Comparison of ENCODE assay signal across 8 cellular contexts in genomic region chr10:100993986-100994708, GRCh38. TPM values are rescaled to one million over a fixed set of nuclear protein-coding genes. Genes with fewer than 3 reads are reported as not detected.
A peak's percentile ranks its signal among the peaks of the same experiment; 100 is the strongest.
DNase-seq lines count a peak whose midpoint lies in the region; ATAC-seq, FAIRE-seq and TF ChIP-seq lines count a peak whose summit lies in the region.

No MANE protein-coding gene starts in this region.

- TF ChIP-seq CTCF in heart right ventricle (IDR thresholded peaks at IDR 0.05) (peak; percentile 56 to 82 (median 72)), WI38 (IDR thresholded peaks at IDR 0.05; ENCODE audit: low read depth, low read length) (peak; percentile 57), keratinocyte (optimal IDR thresholded peaks at IDR 0.05 in 1 of 3, IDR thresholded peaks at IDR 0.05 in 1 of 3, conservative IDR thresholded peaks at IDR 0.05 in 1 of 3; ENCODE audit: extremely low read depth in 1 of 3, insufficient read depth in 2 of 3, low read length in 3 of 3) (peak; percentile 44 to 72 (median 51)), uterus (IDR thresholded peaks at IDR 0.05) (peak; percentile 70 to 80 (median 76))

- no peaks in the 10 kb centered on the region for H4K20me1 ChIP-seq in keratinocyte (ENCODE audit: control insufficient read depth, extremely low read depth, insufficient read depth, low read length)

- peaks cover 0 to 48% (median 7%) of the 10 kb centered on the region in 9 donors for H3K36me3 ChIP-seq in heart right ventricle
- H3K36me3 ChIP-seq in keratinocyte (ENCODE audit: control insufficient read depth in 2 of 2, extremely low read depth in 1 of 2, insufficient read depth in 2 of 2, low read length in 2 of 2) = peaks cover 31% of the 10 kb centered on the region in 2 experiments
- H3K36me3 ChIP-seq in uterus = no peaks in the 10 kb centered on the region

- H3K4me2 ChIP-seq in keratinocyte (ENCODE audit: control insufficient read depth, extremely low read depth, insufficient read depth, low read depth, low read length) = no peak overlapping the region

- dilution Hi-C loops in keratinocyte (cut with MboI; ENCODE audit: extremely low pct_ligation_motif_present, low sequenced_read_pairs) = no loop called here

- H3K9ac ChIP-seq in keratinocyte (ENCODE audit: control insufficient read depth, extremely low read depth, insufficient read depth, low read length) = no peak overlapping the region

- DNase-seq in heart right ventricle (no peak), Right ventricle myocardium inferior (ENCODE audit: missing footprints) (no peak), keratinocyte (ENCODE audit: low read depth, low spot score) (no peak), uterus (no peak), erythroblast (lab: John Stamatoyannopoulos, UW) (no peak), COLO829 (ENCODE audit: low spot score) (no peak)
- no peak for DNase-seq in activated CD4-positive, CD25-positive, alpha-beta regulatory T cell treated with anti-CD3 and anti-CD28 coated beads, Interleukin-2, amount 50 U/mL, for 72 hours

- H2AFZ ChIP-seq in keratinocyte (ENCODE audit: control insufficient read depth, low read length) = no peak overlapping the region

- ATAC-seq in heart right ventricle (no peak), Right ventricle myocardium inferior (no peak)

- H3K27ac ChIP-seq in heart right ventricle (no peak overlapping the region), keratinocyte (ENCODE audit: control insufficient read depth, insufficient read depth, low read length) (no peak overlapping the region), uterus (no peak overlapping the region)

- WGBS in heart right ventricle, 2 donors = 58 to 61% methylated on average over 10 of the region's 10 CpGs

- no peak for FAIRE-seq in keratinocyte (lab: Jason Lieb, UNC)

- H3K4me1 ChIP-seq in heart right ventricle (peaks cover 4 to 30% (median 21%) of the 10 kb centered on the region in 9 donors), keratinocyte (ENCODE audit: control insufficient read depth, extremely low read depth, insufficient read depth, low read length) (peaks cover 17% of the 10 kb centered on the region), uterus (no peaks in the 10 kb centered on the region)

- H3K4me3 ChIP-seq in heart right ventricle = no peak overlapping the region
- no peak overlapping the region for H3K4me3 ChIP-seq in WI38 (ENCODE audit: low read depth, low read length)
- H3K4me3 ChIP-seq in keratinocyte (ENCODE audit: control insufficient read depth in 2 of 3, extremely low read depth in 1 of 3, insufficient read depth in 2 of 3, low read depth in 1 of 3, low read length in 3 of 3) = no peak overlapping the region
- H3K4me3 ChIP-seq in uterus = no peak overlapping the region

- TF ChIP-seq POLR2A in uterus (IDR thresholded peaks at IDR 0.05) = no peak
- TF ChIP-seq POLR2A in erythroblast (IDR thresholded peaks at IDR 0.05; ENCODE audit: low read length) = no peak

- no peaks in the 10 kb centered on the region for H3K27me3 ChIP-seq in heart right ventricle
- H3K27me3 ChIP-seq in keratinocyte (ENCODE audit: control insufficient read depth, extremely low read depth, insufficient read depth, low read length) = no peaks in the 10 kb centered on the region
- H3K27me3 ChIP-seq in uterus = no peaks in the 10 kb centered on the region

- intact Hi-C loops in heart right ventricle (cut with DNase I) (loop anchor here in 8 of 10 donors (1.0 to 10.0 kb wide), 5 partner anchors 19 to 71 kb away; partner anchors contain the start of gene KAZALD1 (in 1 of the 8)), Right ventricle myocardium inferior (cut with DNase I) (loop anchor here (1.0 to 2.0 kb wide), 2 partner anchors 20 to 75 kb away; no protein-coding TSS in a partner anchor), uterus (cut with DNase I; ENCODE audit: low total_unique reads) (no loop called here)

- H3K79me2 ChIP-seq in keratinocyte (ENCODE audit: control insufficient read depth, insufficient read depth, low read length) = peaks cover 22% of the 10 kb centered on the region

- H3K9me3 ChIP-seq in heart right ventricle (no peaks in the 10 kb centered on the region), keratinocyte (ENCODE audit: control insufficient read depth, low read depth, low read length) (no peaks in the 10 kb centered on the region), uterus (no peaks in the 10 kb centered on the region)

- H3K9me1 ChIP-seq in keratinocyte (ENCODE audit: control insufficient read depth, extremely low read depth, insufficient read depth, low read length) = no peaks in the 10 kb centered on the region

RNA-seq across cellular contexts. Expression of gene LZTS2, which starts 5.5 kb away (rescaled TPM):
- total RNA-seq in heart right ventricle (10 to 100 TPM; 28.6 to 48.3 (median 38.9) TPM), Right ventricle myocardium inferior (43.4 TPM), uterus (100 to 1,000 TPM in 2 of 4 donors, 10 to 100 TPM in 2; 51.5 to 123 (median 85.2) TPM)
- polyA plus RNA-seq in heart right ventricle (10 to 100 TPM; 43.8 to 73.7 TPM), keratinocyte (18.1 to 36.7 TPM (median 18.6 TPM) in 3 replicates)
- polyA plus RNA-seq in keratinocyte (2011; ENCODE audit: low read depth) = 12.2 TPM
- polyA plus RNA-seq in keratinocyte (2011; cell fraction: cytosol; rRNA removed) = 20.5 and 45.3 TPM in 2 replicates
- polyA plus RNA-seq in keratinocyte (2011; cell fraction: nucleus; rRNA removed) = 64.4 and 90.2 TPM in 2 replicates
- 26.0 and 29.4 TPM in 2 replicates for polyA plus RNA-seq in keratinocyte (2012; ENCODE audit: low replicate concordance)
- 19.3 to 30.7 TPM (median 27.6 TPM) in 3 replicates for polyA minus RNA-seq in keratinocyte
- polyA minus RNA-seq in keratinocyte (2011; cell fraction: cytosol; rRNA and poly(A)+ RNA removed) = 48.3 TPM
- polyA minus RNA-seq in keratinocyte (2011; cell fraction: nucleus; rRNA and poly(A)+ RNA removed) = 34.0 and 40.1 TPM in 2 replicates

RNA-seq across cellular contexts. Expression of gene TWNK, which starts 6.8 kb away (rescaled TPM):
- total RNA-seq in heart right ventricle (1 to 10 TPM; 4.7 to 7.7 (median 5.4) TPM), Right ventricle myocardium inferior (6.6 TPM), uterus (10 to 100 TPM in 1 of 4 donors, 1 to 10 TPM in 2, under 1 TPM in 1; 0.51 to 11.8 (median 6.2) TPM)
- polyA plus RNA-seq in heart right ventricle (1 to 10 TPM; 4.2 to 6.1 TPM), keratinocyte (10.1 to 16.9 TPM (median 12.9 TPM) in 3 replicates)
- polyA plus RNA-seq in keratinocyte (2011; ENCODE audit: low read depth) = 14.5 TPM
- 9.7 and 10.5 TPM in 2 replicates for polyA plus RNA-seq in keratinocyte (2011; cell fraction: cytosol; rRNA removed)
- polyA plus RNA-seq in keratinocyte (2011; cell fraction: nucleus; rRNA removed) = 16.0 and 17.1 TPM in 2 replicates
- polyA plus RNA-seq in keratinocyte (2012; ENCODE audit: low replicate concordance) = 11.5 and 17.0 TPM in 2 replicates
- 10.7 to 18.9 TPM (median 17.8 TPM) in 3 replicates for polyA minus RNA-seq in keratinocyte
- 11.9 TPM for polyA minus RNA-seq in keratinocyte (2011; cell fraction: cytosol; rRNA and poly(A)+ RNA removed)
- 6.3 and 9.1 TPM in 2 replicates for polyA minus RNA-seq in keratinocyte (2011; cell fraction: nucleus; rRNA and poly(A)+ RNA removed)

RNA-seq across cellular contexts. Expression of gene MRPL43, which starts 6.8 kb away (rescaled TPM):
- total RNA-seq in heart right ventricle (10 to 100 TPM; 43.8 to 73.4 (median 55.2) TPM), Right ventricle myocardium inferior (58.3 TPM), uterus (100 to 1,000 TPM in 1 of 4 donors, 10 to 100 TPM in 3; 36.9 to 134 (median 51.8) TPM)
- polyA plus RNA-seq in heart right ventricle (100 to 1,000 TPM; 102 to 123 TPM), keratinocyte (71.1 to 105 TPM (median 75.3 TPM) in 3 replicates)
- 18.7 TPM for polyA plus RNA-seq in keratinocyte (2011; ENCODE audit: low read depth)
- polyA plus RNA-seq in keratinocyte (2011; cell fraction: cytosol; rRNA removed) = 58.8 and 96.9 TPM in 2 replicates
- 43.4 and 62.6 TPM in 2 replicates for polyA plus RNA-seq in keratinocyte (2011; cell fraction: nucleus; rRNA removed)
- polyA plus RNA-seq in keratinocyte (2012; ENCODE audit: low replicate concordance) = 87.8 and 108 TPM in 2 replicates
- 26.0 to 32.3 TPM (median 28.7 TPM) in 3 replicates for polyA minus RNA-seq in keratinocyte
- polyA minus RNA-seq in keratinocyte (2011; cell fraction: cytosol; rRNA and poly(A)+ RNA removed) = 56.2 TPM
- polyA minus RNA-seq in keratinocyte (2011; cell fraction: nucleus; rRNA and poly(A)+ RNA removed) = 15.3 and 21.1 TPM in 2 replicates

RNA-seq across cellular contexts. Expression of gene SEMA4G, which starts 24.8 kb away (rescaled TPM):
- total RNA-seq in heart right ventricle (1 to 10 TPM in 2 of 10 donors, under 1 TPM in 8; 0.26 to 1.6 (median 0.80) TPM), Right ventricle myocardium inferior (1.5 TPM), uterus (10 to 100 TPM in 1 of 4 donors, 1 to 10 TPM in 3; 2.6 to 10.3 (median 4.2) TPM)
- polyA plus RNA-seq in heart right ventricle (1 to 10 TPM in 1 of 2 donors, under 1 TPM in 1; 0.20 to 1.6 TPM), keratinocyte (0.98 to 1.9 TPM (median 1.2 TPM) in 3 replicates)
- polyA plus RNA-seq in keratinocyte (2011; ENCODE audit: low read depth) = 0.55 TPM
- 0.94 and 1.1 TPM in 2 replicates for polyA plus RNA-seq in keratinocyte (2011; cell fraction: cytosol; rRNA removed)
- polyA plus RNA-seq in keratinocyte (2011; cell fraction: nucleus; rRNA removed) = 3.6 and 3.8 TPM in 2 replicates
- 1.4 and 1.5 TPM in 2 replicates for polyA plus RNA-seq in keratinocyte (2012; ENCODE audit: low replicate concordance)
- polyA minus RNA-seq in keratinocyte = 2.1 to 4.8 TPM (median 2.4 TPM) in 3 replicates
- polyA minus RNA-seq in keratinocyte (2011; cell fraction: cytosol; rRNA and poly(A)+ RNA removed) = 0.96 TPM
- 1.8 and 2.6 TPM in 2 replicates for polyA minus RNA-seq in keratinocyte (2011; cell fraction: nucleus; rRNA and poly(A)+ RNA removed)

RNA-seq across cellular contexts. Expression of gene PDZD7, which starts 36.8 kb away (rescaled TPM):
- under 1 TPM in 9 of 10 donors, not detected in 1; 0.17 to 0.60 (median 0.22) TPM for total RNA-seq in heart right ventricle
- polyA plus RNA-seq in heart right ventricle = under 1 TPM; 0.13 to 0.66 TPM
- 0.22 TPM for total RNA-seq in Right ventricle myocardium inferior
- 0.31 to 0.54 TPM (median 0.54 TPM) in 3 replicates for polyA plus RNA-seq in keratinocyte
- polyA plus RNA-seq in keratinocyte (2011; ENCODE audit: low read depth) = 0.10 TPM
- polyA plus RNA-seq in keratinocyte (2011; cell fraction: cytosol; rRNA removed) = 0.15 and 0.34 TPM in 2 replicates
- polyA plus RNA-seq in keratinocyte (2011; cell fraction: nucleus; rRNA removed) = 1.1 and 1.2 TPM in 2 replicates
- polyA plus RNA-seq in keratinocyte (2012; ENCODE audit: low replicate concordance) = 0.34 and 1.0 TPM in 2 replicates
- polyA minus RNA-seq in keratinocyte = 0.20 to 0.40 TPM in 2 of 3 replicates, not detected in the other
- not detected for polyA minus RNA-seq in keratinocyte (2011; cell fraction: cytosol; rRNA and poly(A)+ RNA removed)
- polyA minus RNA-seq in keratinocyte (2011; cell fraction: nucleus; rRNA and poly(A)+ RNA removed) = 0.11 and 0.78 TPM in 2 replicates
- 1 to 10 TPM in 1 of 4 donors, under 1 TPM in 2, not detected in 1; under 0.01 to 1.3 (median 0.61) TPM for total RNA-seq in uterus
